In the genomic region with DNA sequence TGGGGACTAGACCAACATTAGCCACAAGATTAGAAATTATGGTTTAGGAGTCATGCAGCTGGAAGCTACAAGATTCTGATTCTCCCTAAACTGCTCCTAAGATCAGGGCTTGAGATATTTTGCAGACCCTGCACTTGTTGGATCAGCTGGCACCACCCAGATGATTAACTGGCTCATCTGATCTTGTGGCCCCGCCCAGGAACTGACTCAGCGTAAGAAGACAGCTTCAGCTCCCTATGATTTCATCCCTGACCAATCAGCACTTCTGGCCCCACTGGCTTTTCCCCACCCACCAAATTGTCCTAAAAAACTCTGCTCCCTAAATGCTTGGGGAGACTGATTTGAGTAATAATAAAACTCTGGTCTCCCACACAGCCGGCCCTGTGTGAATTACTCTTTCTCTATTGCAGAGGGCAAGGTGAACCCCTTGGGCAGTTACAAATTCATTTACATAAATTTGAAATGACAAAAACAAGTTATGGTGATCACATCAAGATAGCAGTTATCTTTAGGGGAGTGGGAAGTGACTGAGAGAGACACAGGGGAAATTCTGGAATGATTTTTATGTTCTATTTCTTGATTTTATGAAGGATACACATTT, we compare ENCODE assay signal across 9 cellular contexts.
DNase-seq lines count a peak whose midpoint lies in the region; ATAC-seq and TF ChIP-seq lines count a peak whose summit lies in the region.
"Had no signal": no experiment of that assay in that cellular context is flagged by ENCODE, and none has a peak within 500 bp of the region (broad histone marks: within the 10 kb centered on the region; RNA-seq: fewer than 3 reads in every experiment).

No MANE protein-coding gene starts in this region.

- in situ Hi-C loops in transverse colon (cut with MboI; ENCODE audit: low pct_ligation_motif_present in 1 of 4, low pct_unique_long_range_greater_than_20kb in 1 of 4, low sequenced_read_pairs in 3 of 4): no loop called here

- TF ChIP-seq CTCF in SK-N-SH (IDR thresholded peaks at IDR 0.05): no peak
- TF ChIP-seq CTCF in transverse colon (IDR thresholded peaks at IDR 0.05): no peak

- no peak overlapping the region; a peak in 1 of 4 replicates for H3K4me3 ChIP-seq in SK-N-SH (ENCODE audit: low read depth in 2 of 2, low read length in 1 of 2)
- H3K4me3 ChIP-seq in SK-N-MC: peak overlapping the region; percentile 48
- H3K4me3 ChIP-seq in transverse colon: no peak overlapping the region

- H3K79me2 ChIP-seq in SK-N-SH (ENCODE audit: insufficient read depth): no peaks in the 10 kb centered on the region

- no peak for TF ChIP-seq POLR2A in transverse colon (IDR thresholded peaks at IDR 0.05)

- ATAC-seq in SK-N-SH treated with all-trans-retinoic acid at 6 μM for 48 hours: no peak
- ATAC-seq in HG02763 (IDR thresholded peaks at IDR 0.05; ENCODE audit: unreplicated experiment): no peak

- POLR2A ChIA-PET in SK-N-SH (lab: Yijun Ruan, JAX): no interaction called here

- DNase-seq in SK-N-SH (no peak), SK-N-MC (ENCODE audit: low read depth, low spot score) (no peak), fibroblast of gingiva (ENCODE audit: low read depth) (peak; percentile 41), NCI-H146 treated with DMSO at 0.1 percent for 48 hours (lab: John Stamatoyannopoulos, UW; ENCODE audit: unreplicated experiment) (no peak), transverse colon (no peak)
- DNase-seq in stimulated activated CD4-positive, alpha-beta T cell treated with anti-CD3 and anti-CD28 coated beads, Interleukin-4, amount 100 ng/mL, for 48 hours (ENCODE audit: low read depth in 2 of 2): peak; percentile 47 to 57
- DNase-seq: NCI-H146 had no signal

- WGBS in SK-N-SH (ENCODE audit: low lambda C conversion rate): 61% methylated on average over 3 of the region's 3 CpGs
- 60 to 78% methylated on average over 1 to 3 of the region's 3 CpGs for WGBS in transverse colon (ENCODE audit: low coverage in 1 of 2), 2 donors

- no peaks in the 10 kb centered on the region for H4K20me1 ChIP-seq in SK-N-SH (ENCODE audit: insufficient read depth)

- CTCF ChIA-PET in SK-N-SH (lab: Yijun Ruan, JAX): no interaction called here

- no peaks in the 10 kb centered on the region for H3K9me2 ChIP-seq in SK-N-SH

- 0 out of 2 replicates have a peak overlapping the region, but pooled peaks have one; percentile 16 for H3K9ac ChIP-seq in SK-N-SH
- peak overlapping the region; percentile 51 for H3K9ac ChIP-seq in SK-N-MC (ENCODE audit: insufficient read length)

- H3K27ac ChIP-seq in SK-N-SH (ENCODE audit: low read depth in 2 of 2, low read length in 1 of 2) (peak overlapping the region in 1 of 2 experiments; percentile 69; a peak in 2 of 4 replicates), SK-N-MC (peak overlapping the region; percentile 76), transverse colon (no peak overlapping the region)

- TF ChIP-seq EP300 in SK-N-SH (IDR thresholded peaks at IDR 0.05; ENCODE audit: borderline replicate concordance in 1 of 2, low read depth in 1 of 2, low read length in 1 of 2): no peak
- no peak for TF ChIP-seq EP300 in transverse colon (IDR thresholded peaks at IDR 0.05; ENCODE audit: low read depth)

- no peaks in the 10 kb centered on the region for H3K36me3 ChIP-seq in SK-N-SH (replicated peaks in 1 of 2; ENCODE audit: control insufficient read depth in 1 of 2, insufficient read depth in 2 of 2, low read length in 1 of 2)
- H3K36me3 ChIP-seq in SK-N-MC (ENCODE audit: insufficient read depth, low read length): no peaks in the 10 kb centered on the region
- H3K36me3 ChIP-seq in transverse colon: no peaks in the 10 kb centered on the region

- peak overlapping the region; percentile 42 for H3K4me2 ChIP-seq in SK-N-SH

- H2AFZ ChIP-seq in SK-N-SH (ENCODE audit: low read depth): no peak overlapping the region

- H3K27me3 ChIP-seq in SK-N-SH (ENCODE audit: insufficient read depth) (no peaks in the 10 kb centered on the region), transverse colon (no peaks in the 10 kb centered on the region)

- intact Hi-C loops in transverse colon (cut with DNase I; ENCODE audit: low total_unique reads): no loop called here

- H3K4me1 ChIP-seq in SK-N-SH (ENCODE audit: control insufficient read depth in 1 of 2, insufficient read depth in 2 of 2, low read depth in 1 of 2, low read length in 1 of 2) (peaks cover 3 to 17% of the 10 kb centered on the region in 2 experiments; a peak in 2 of 4 replicates), transverse colon (peaks cover 0 to 13% (median 6%) of the 10 kb centered on the region in 4 donors)

- no peak for TF ChIP-seq RAD21 in SK-N-SH (IDR thresholded peaks at IDR 0.05; ENCODE audit: low read length)

- H3K9me3 ChIP-seq in SK-N-SH: no peaks in the 10 kb centered on the region
- no peaks in the 10 kb centered on the region for H3K9me3 ChIP-seq in SK-N-MC (ENCODE audit: low read depth, low read length)
- no peaks in the 10 kb centered on the region for H3K9me3 ChIP-seq in transverse colon

- peaks cover 11% of the 10 kb centered on the region for H3F3A ChIP-seq in SK-N-SH (replicated peaks; ENCODE audit: insufficient read depth)

TF ChIP-seq in SK-N-SH, 30 proteins besides CTCF, POLR2A, EP300 and RAD21:
- 0 out of 2 replicates have a peak, but pooled peaks have one; percentile 35 for TF ChIP-seq JUND (IDR thresholded peaks at IDR 0.05)
- TF ChIP-seq, protein P1, sequence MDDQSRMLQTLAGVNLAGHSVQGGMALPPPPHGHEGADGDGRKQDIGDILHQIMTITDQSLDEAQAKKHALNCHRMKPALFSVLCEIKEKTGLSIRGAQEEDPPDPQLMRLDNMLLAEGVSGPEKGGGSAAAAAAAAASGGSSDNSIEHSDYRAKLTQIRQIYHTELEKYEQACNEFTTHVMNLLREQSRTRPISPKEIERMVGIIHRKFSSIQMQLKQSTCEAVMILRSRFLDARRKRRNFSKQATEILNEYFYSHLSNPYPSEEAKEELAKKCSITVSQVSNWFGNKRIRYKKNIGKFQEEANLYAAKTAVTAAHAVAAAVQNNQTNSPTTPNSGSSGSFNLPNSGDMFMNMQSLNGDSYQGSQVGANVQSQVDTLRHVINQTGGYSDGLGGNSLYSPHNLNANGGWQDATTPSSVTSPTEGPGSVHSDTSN (IDR thresholded peaks at IDR 0.05): peak; percentile 43; the same call in 1 of the 2 replicates
- TF ChIP-seq, protein P2, sequence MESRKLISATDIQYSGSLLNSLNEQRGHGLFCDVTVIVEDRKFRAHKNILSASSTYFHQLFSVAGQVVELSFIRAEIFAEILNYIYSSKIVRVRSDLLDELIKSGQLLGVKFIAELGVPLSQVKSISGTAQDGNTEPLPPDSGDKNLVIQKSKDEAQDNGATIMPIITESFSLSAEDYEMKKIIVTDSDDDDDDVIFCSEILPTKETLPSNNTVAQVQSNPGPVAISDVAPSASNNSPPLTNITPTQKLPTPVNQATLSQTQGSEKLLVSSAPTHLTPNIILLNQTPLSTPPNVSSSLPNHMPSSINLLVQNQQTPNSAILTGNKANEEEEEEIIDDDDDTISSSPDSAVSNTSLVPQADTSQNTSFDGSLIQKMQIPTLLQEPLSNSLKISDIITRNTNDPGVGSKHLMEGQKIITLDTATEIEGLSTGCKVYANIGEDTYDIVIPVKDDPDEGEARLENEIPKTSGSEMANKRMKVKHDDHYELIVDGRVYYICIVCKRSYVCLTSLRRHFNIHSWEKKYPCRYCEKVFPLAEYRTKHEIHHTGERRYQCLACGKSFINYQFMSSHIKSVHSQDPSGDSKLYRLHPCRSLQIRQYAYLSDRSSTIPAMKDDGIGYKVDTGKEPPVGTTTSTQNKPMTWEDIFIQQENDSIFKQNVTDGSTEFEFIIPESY (IDR thresholded peaks at IDR 0.05; ENCODE audit: borderline replicate concordance, low read depth): no peak
TF ChIP-seq in SK-N-SH: peak in this region for 2.

TF ChIP-seq in SK-N-SH treated with all-trans-retinoic acid at 6 μM for 48 hours, 23 proteins besides CTCF, POLR2A, EP300 and RAD21:
- TF ChIP-seq TCF4 (CRISPR knock-in tag; IDR thresholded peaks at IDR 0.05; ENCODE audit: borderline replicate concordance): no peak
- TF ChIP-seq ZNF8 (CRISPR knock-in tag; IDR thresholded peaks at IDR 0.05): no peak
- TF ChIP-seq PPARA (CRISPR knock-in tag; IDR thresholded peaks at IDR 0.05; ENCODE audit: borderline replicate concordance): no peak
- no peak for TF ChIP-seq RARB (CRISPR knock-in tag; IDR thresholded peaks at IDR 0.05)
- TF ChIP-seq ZNF565 (CRISPR knock-in tag; conservative IDR thresholded peaks at IDR 0.05; ENCODE audit: low read depth): no peak
- TF ChIP-seq ESRRG (CRISPR knock-in tag; IDR thresholded peaks at IDR 0.05): no peak
- no peak for TF ChIP-seq ZFP3 (CRISPR knock-in tag; IDR thresholded peaks at IDR 0.05)

Comparison
In these comparisons a context has a peak if more than half of its experiments do, and no peak if none do; other contexts are left out.
1. DNase-seq: peak in fibroblast of gingiva (single experiment) and stimulated activated CD4-positive, alpha-beta T cell treated with anti-CD3 and anti-CD28 coated beads, Interleukin-4, amount 100 ng/mL, for 48 hours (2 of 2); none in SK-N-SH (single experiment), SK-N-MC (single experiment), NCI-H146 treated with DMSO at 0.1 percent for 48 hours (single experiment) and transverse colon (single experiment).